In the genomic region with DNA sequence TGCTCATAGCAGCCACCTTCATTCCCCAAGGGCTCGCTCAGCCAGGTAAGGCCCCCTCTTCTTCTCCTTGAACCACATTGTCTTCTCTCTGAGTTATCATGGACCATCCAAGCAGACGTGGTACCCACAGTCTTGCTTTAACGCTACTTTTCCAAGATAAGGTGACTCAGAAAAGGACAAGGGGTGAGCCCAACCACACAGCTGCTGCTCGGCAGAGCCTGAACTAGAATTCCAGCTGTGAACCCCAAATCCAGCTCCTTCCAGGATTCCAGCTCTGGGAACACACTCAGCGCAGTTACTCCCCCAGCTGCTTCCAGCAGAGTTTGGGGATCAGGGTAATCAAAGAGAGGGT, we compare ENCODE assay signal across 9 cellular contexts. TPM values are rescaled to one million over a fixed set of nuclear protein-coding genes. Genes with fewer than 3 reads are reported as not detected.
DNase-seq lines count a peak whose midpoint lies in the region; TF ChIP-seq lines count a peak whose summit lies in the region.
"Had no signal": no experiment of that assay in that cellular context is flagged by ENCODE, and none has a peak within 500 bp of the region (broad histone marks: within the 10 kb centered on the region; RNA-seq: fewer than 3 reads in every experiment).

No MANE protein-coding gene starts in this region.

- H3K36me3 ChIP-seq in H7 (replicated peaks; ENCODE audit: control insufficient read depth, insufficient read depth, low read length) (no peaks in the 10 kb centered on the region), iPS-18a (ENCODE audit: control insufficient read depth, low read depth, low read length) (no peaks in the 10 kb centered on the region)

- H3K9ac ChIP-seq in iPS-18a (ENCODE audit: low read length) = no peak overlapping the region

- in situ Hi-C loops in astrocyte of the cerebellum (cut with HindIII; ENCODE audit: low sequenced_read_pairs) (no loop called here), GM13977 (cut with MboI; ENCODE audit: low pct_unique_long_range_greater_than_20kb, low sequenced_read_pairs, unreplicated experiment) (no loop called here)

- DNase-seq in H7 (no peak), astrocyte of the cerebellum (ENCODE audit: low read depth) (no peak), skeletal muscle cell (ENCODE audit: low read depth) (no peak), NCI-H446 (lab: John Stamatoyannopoulos, UW) (no peak), GM13977 (ENCODE audit: low spot score) (no peak), NCI-H526 treated with DMSO at 0.1 percent for 48 hours (lab: John Stamatoyannopoulos, UW) (no peak), SK-N-DZ (ENCODE audit: low spot score) (no peak)

- H3K27ac ChIP-seq in iPS-18a (ENCODE audit: low read length) = no peak overlapping the region

- no peaks in the 10 kb centered on the region for H3K9me3 ChIP-seq in iPS-18a (ENCODE audit: control insufficient read depth, low read depth, low read length)

- H3K4me3 ChIP-seq in H7 (ENCODE audit: insufficient read depth, low read depth, low read length) (peak overlapping the region; percentile 19), astrocyte of the cerebellum (ENCODE audit: low read depth, low read length) (peak overlapping the region; percentile 49), iPS-18a (ENCODE audit: low read length) (peak overlapping the region; percentile 38), skeletal muscle cell (ENCODE audit: low read depth, low read length) (peak overlapping the region; percentile 45)

- H3K4me1 ChIP-seq in iPS-18a (ENCODE audit: control insufficient read depth, low read depth, low read length) = peaks cover 29% of the 10 kb centered on the region

- no peak for TF ChIP-seq CTCF in astrocyte of the cerebellum (IDR thresholded peaks at IDR 0.05; ENCODE audit: low read depth, low read length, missing control alignments)
- TF ChIP-seq CTCF in GM13977 (IDR thresholded peaks at IDR 0.05; ENCODE audit: extremely low read depth, insufficient read depth, missing control alignments) = no peak

- H3K27me3 ChIP-seq in H7 (ENCODE audit: control insufficient read depth, insufficient read depth, low read length) (no peaks in the 10 kb centered on the region), iPS-18a (ENCODE audit: control insufficient read depth, insufficient read depth, low read length) (no peaks in the 10 kb centered on the region)

RNA-seq across cellular contexts. Expression of a gene that starts 0.3 kb away (rescaled TPM):
- total RNA-seq in H7 (2014; rRNA removed; shearing (Covaris generic)) = 15.8 and 48.7 TPM in 2 replicates
- not detected in 2 replicates for polyA plus RNA-seq in SK-N-DZ (2014; cell fraction: cytosol; rRNA removed)
- polyA plus RNA-seq in SK-N-DZ (2014; cell fraction: nucleus; rRNA removed) = not detected in 2 replicates

RNA-seq across cellular contexts. Expression of a gene that starts 14.7 kb away (rescaled TPM):
- total RNA-seq in H7 (2014; rRNA removed; shearing (Covaris generic)) = not detected in 2 replicates
- polyA plus RNA-seq in SK-N-DZ (2014; cell fraction: cytosol; rRNA removed) = not detected in 2 replicates
- not detected in 2 replicates for polyA plus RNA-seq in SK-N-DZ (2014; cell fraction: nucleus; rRNA removed)
- total RNA-seq: RPMI7951 had no signal

RNA-seq across cellular contexts. Expression of a gene that starts 30.2 kb away (rescaled TPM):
- total RNA-seq in H7 (2014; rRNA removed; shearing (Covaris generic)) = not detected in 2 replicates
- polyA plus RNA-seq in SK-N-DZ (2014; cell fraction: cytosol; rRNA removed) = not detected in 2 replicates
- not detected in 2 replicates for polyA plus RNA-seq in SK-N-DZ (2014; cell fraction: nucleus; rRNA removed)
- total RNA-seq: RPMI7951 had no signal
